Comparison of ENCODE assay signal across 23 cellular contexts in genomic region chr11:31922450-31922849, GRCh38.
DNase-seq lines count a peak whose midpoint lies in the region; ATAC-seq and TF ChIP-seq lines count a peak whose summit lies in the region.
"Had no signal": no experiment of that assay in that cellular context is flagged by ENCODE, and none has a peak within 500 bp of the region (broad histone marks: within the 10 kb centered on the region; RNA-seq: fewer than 3 reads in every experiment).

No MANE protein-coding gene starts in this region.

- no peaks in the 10 kb centered on the region; the same call in 2 of the 3 replicates for H3K9me3 Mint-ChIP-seq in GM23338
- H3K9me3 Mint-ChIP-seq: activated CD8-positive, alpha-beta T cell treated with anti-CD3 and anti-CD28 coated beads for 36 hours; activated naive CD4-positive, alpha-beta T cell treated with anti-CD3 and anti-CD28 coated beads, Interleukin-2, amount 10 ng/mL, durations not matched to agents 7 days and 5 days had no signal

- no peak overlapping the region for H3K9ac ChIP-seq in trophoblast cell (ENCODE audit: low read length)

- H4K20me1 ChIP-seq in GM23338 (replicated peaks; ENCODE audit: insufficient read depth), result no peaks in the 10 kb centered on the region

- H3K4ac ChIP-seq in trophoblast cell (ENCODE audit: low read depth, low read length), result no peak overlapping the region

- no peak for DNase-seq in GM23338 (ENCODE audit: low spot score)
- DNase-seq in trophoblast cell, result no peak
- DNase-seq in HUDEP-2 (lab: John Stamatoyannopoulos, UW; ENCODE audit: unreplicated experiment in 76 of 76), result no peak
- DNase-seq in HPDE6-E6E7 (ENCODE audit: extremely low spot score), result no peak
- no peak for DNase-seq in NCI-H128 (lab: John Stamatoyannopoulos, UW; ENCODE audit: unreplicated experiment)
- DNase-seq: activated CD8-positive, alpha-beta T cell treated with anti-CD3 and anti-CD28 coated beads for 36 hours; activated naive CD4-positive, alpha-beta T cell treated with anti-CD3 and anti-CD28 coated beads, Interleukin-2, amount 10 ng/mL, durations not matched to agents 7 days and 5 days; activated T-cell treated with anti-CD3 and anti-CD28 coated beads, Interleukin-2, amount 50 U/mL, for 4 hours; CD8-positive, alpha-beta memory T cell; DMS79; effector memory CD4-positive, alpha-beta T cell; esophagus squamous epithelium; H7; immature natural killer cell; lower lobe of right lung; NCI-H1417; NCI-H774; SJCRH30; stimulated activated CD4-positive, alpha-beta T cell treated with anti-CD3 and anti-CD28 coated beads, Interleukin-1b, Interleukin-23, amount 100 ng/mL, for 48 hours; T-helper 17 cell; WERI-Rb-1 had no signal

- H2AFZ ChIP-seq in GM23338, result 0 out of 2 replicates have a peak overlapping the region, but pooled peaks have one; percentile 32
- no peak overlapping the region for H2AFZ ChIP-seq in trophoblast cell (ENCODE audit: insufficient read depth, low read length, poor library complexity)

- H3K9me2 ChIP-seq in GM23338 (ENCODE audit: insufficient read depth), result no peaks in the 10 kb centered on the region

- H3K4me1 Mint-ChIP-seq in GM23338, result peaks cover 6% of the 10 kb centered on the region
- H3K4me1 Mint-ChIP-seq: activated naive CD4-positive, alpha-beta T cell treated with anti-CD3 and anti-CD28 coated beads, Interleukin-2, amount 10 ng/mL, durations not matched to agents 7 days and 5 days; CD8-positive, alpha-beta memory T cell; immature natural killer cell; T-helper 17 cell had no signal

- H4K8ac ChIP-seq in trophoblast cell (ENCODE audit: low read depth, low read length), result no peak overlapping the region

- no peak overlapping the region for H4K12ac ChIP-seq in trophoblast cell (ENCODE audit: low read depth, low read length)

- H3K79me2 ChIP-seq in GM23338 (replicated peaks; ENCODE audit: insufficient read depth) (no peaks in the 10 kb centered on the region), trophoblast cell (ENCODE audit: control insufficient read depth, insufficient read depth, low read length, poor library complexity) (no peaks in the 10 kb centered on the region)

- H3F3A ChIP-seq in GM23338 (replicated peaks; ENCODE audit: low read depth), result no peaks in the 10 kb centered on the region

- H2BK12ac ChIP-seq in trophoblast cell (ENCODE audit: low read length), result no peak overlapping the region

- H3K36me3 ChIP-seq in GM23338 (ENCODE audit: insufficient read depth) (no peaks in the 10 kb centered on the region), trophoblast cell (ENCODE audit: control insufficient read depth in 1 of 2, insufficient read depth in 2 of 2, low read length in 2 of 2) (no peaks in the 10 kb centered on the region)
- H3K36me3 ChIP-seq: esophagus squamous epithelium, lower lobe of right lung, SJCRH30, WERI-Rb-1 had no signal

- H2BK5ac ChIP-seq in trophoblast cell (ENCODE audit: low read depth, low read length, poor library complexity), result no peak overlapping the region

- H3K4me3 Mint-ChIP-seq in GM23338, result no peak overlapping the region
- H3K4me3 Mint-ChIP-seq: activated CD8-positive, alpha-beta T cell treated with anti-CD3 and anti-CD28 coated beads for 36 hours; activated naive CD4-positive, alpha-beta T cell treated with anti-CD3 and anti-CD28 coated beads, Interleukin-2, amount 10 ng/mL, durations not matched to agents 7 days and 5 days; activated T-cell treated with anti-CD3 and anti-CD28 coated beads, Interleukin-2, amount 50 U/mL, for 4 hours; CD8-positive, alpha-beta memory T cell; immature natural killer cell; T-helper 17 cell had no signal

- no peaks in the 10 kb centered on the region for H3K36me3 Mint-ChIP-seq in GM23338 (ENCODE audit: low read depth)
- H3K36me3 Mint-ChIP-seq: activated naive CD4-positive, alpha-beta T cell treated with anti-CD3 and anti-CD28 coated beads, Interleukin-2, amount 10 ng/mL, durations not matched to agents 7 days and 5 days; CD8-positive, alpha-beta memory T cell; immature natural killer cell had no signal

- TF ChIP-seq CTCF in GM23338 (conservative IDR thresholded peaks at IDR 0.05; ENCODE audit: low read depth in 2 of 2), result no peak

- H3K27me3 ChIP-seq in GM23338 (ENCODE audit: insufficient read depth) (no peaks in the 10 kb centered on the region), trophoblast cell (ENCODE audit: insufficient read depth, low read length) (no peaks in the 10 kb centered on the region)
- H3K27me3 ChIP-seq: SJCRH30 had no signal

- H3K79me1 ChIP-seq in trophoblast cell (ENCODE audit: low read length), result peaks cover 2% of the 10 kb centered on the region

- no peak overlapping the region for H3K27ac Mint-ChIP-seq in GM23338
- H3K27ac Mint-ChIP-seq: activated CD8-positive, alpha-beta T cell treated with anti-CD3 and anti-CD28 coated beads for 36 hours; activated naive CD4-positive, alpha-beta T cell treated with anti-CD3 and anti-CD28 coated beads, Interleukin-2, amount 10 ng/mL, durations not matched to agents 7 days and 5 days; CD8-positive, alpha-beta memory T cell; immature natural killer cell; T-helper 17 cell had no signal

- H3K4me1 ChIP-seq in GM23338 (ENCODE audit: insufficient read depth) (0 out of 2 replicates have a peak, but pooled peaks cover 4% of the 10 kb centered on the region), trophoblast cell (ENCODE audit: control insufficient read depth in 1 of 2, insufficient read depth in 2 of 2, low read length in 2 of 2) (peaks cover 6 to 9% of the 10 kb centered on the region in 2 experiments)
- H3K4me1 ChIP-seq: esophagus squamous epithelium, lower lobe of right lung, SJCRH30 had no signal

- H3K18ac ChIP-seq in trophoblast cell (ENCODE audit: low read length), result no peak overlapping the region

- H3K27me3 Mint-ChIP-seq in GM23338 (ENCODE audit: insufficient read depth, low read depth, poor library complexity), result peaks cover 10% of the 10 kb centered on the region

- H3K14ac ChIP-seq in trophoblast cell (ENCODE audit: low read length), result no peak overlapping the region

- no peak overlapping the region for H3K23ac ChIP-seq in trophoblast cell (ENCODE audit: low read length)

- no peaks in the 10 kb centered on the region for H3K9me3 ChIP-seq in trophoblast cell (ENCODE audit: insufficient read depth, low read depth, low read length)
- H3K9me3 ChIP-seq: esophagus squamous epithelium, lower lobe of right lung, SJCRH30 had no signal

- H2AK5ac ChIP-seq in trophoblast cell (ENCODE audit: low read length), result no peak overlapping the region

- H3K4me2 ChIP-seq in GM23338 (no peak overlapping the region), trophoblast cell (ENCODE audit: low read length) (no peak overlapping the region)

- peak; percentile 88 for ATAC-seq in GM19043 (IDR thresholded peaks at IDR 0.05; ENCODE audit: low read depth, unreplicated experiment)
- ATAC-seq in GM23338, result no peak
- peak; percentile 84 for ATAC-seq in HG03135 (IDR thresholded peaks at IDR 0.05; ENCODE audit: unreplicated experiment)
- ATAC-seq: activated CD8-positive, alpha-beta T cell treated with anti-CD3 and anti-CD28 coated beads for 36 hours; activated T-cell treated with anti-CD3 and anti-CD28 coated beads, Interleukin-2, amount 50 U/mL, for 4 hours; lower lobe of right lung; T-helper 17 cell had no signal

- H3K27ac ChIP-seq in GM23338 (ENCODE audit: low read depth), result no peak overlapping the region
- H3K27ac ChIP-seq in trophoblast cell (ENCODE audit: low read depth, low read length), result no peak overlapping the region
- H3K27ac ChIP-seq: esophagus squamous epithelium, lower lobe of right lung, SJCRH30, WERI-Rb-1 had no signal

- H4K91ac ChIP-seq in trophoblast cell (ENCODE audit: low read depth, low read length), result no peak overlapping the region

- peak overlapping the region; percentile 20 for H2BK120ac ChIP-seq in trophoblast cell (ENCODE audit: insufficient read depth, low read length, poor library complexity)

- WGBS in trophoblast cell (ENCODE audit: extremely low coverage, insufficient coverage, insufficient read length), result no CpG with 5 or more reads among the region's 3 CpGs

- H3K4me3 ChIP-seq in GM23338, result no peak overlapping the region
- no peak overlapping the region for H3K4me3 ChIP-seq in trophoblast cell (ENCODE audit: low read depth, low read length)
- H3K4me3 ChIP-seq: esophagus squamous epithelium, lower lobe of right lung, SJCRH30 had no signal

TF ChIP-seq in GM23338, 12 proteins besides CTCF, POLR2A, EP300 and RAD21 (continues in another document):
- no peak for TF ChIP-seq ZNF114 (CRISPR knock-in tag; IDR thresholded peaks at IDR 0.05)
- no peak for TF ChIP-seq JUNB (IDR thresholded peaks at IDR 0.05; ENCODE audit: unreplicated experiment)
- no peak for TF ChIP-seq EZH2phosphoT487 (IDR thresholded peaks at IDR 0.05; ENCODE audit: unreplicated experiment)
- TF ChIP-seq EZH2 (IDR thresholded peaks at IDR 0.05; ENCODE audit: low read depth, unreplicated experiment), result no peak
- no peak for TF ChIP-seq REST (IDR thresholded peaks at IDR 0.05; ENCODE audit: unreplicated experiment)
